In genomic region chr1:232548651-232549050, GRCh38 we compare ENCODE assay signal across 1 cellular context.
TF ChIP-seq lines count a peak whose summit lies in the region.

No MANE protein-coding gene starts in this region.

TF ChIP-seq in WTC11, 78 proteins besides CTCF, POLR2A, EP300 and RAD21:
- TF ChIP-seq KAT7 (CRISPR knock-in tag; IDR thresholded peaks at IDR 0.05; ENCODE audit: borderline replicate concordance) (no peak), PRRX2 (CRISPR knock-in tag; IDR thresholded peaks at IDR 0.05) (no peak), ESRRA (CRISPR knock-in tag; IDR thresholded peaks at IDR 0.05; ENCODE audit: borderline replicate concordance) (no peak), ZNF281 (CRISPR knock-in tag; IDR thresholded peaks at IDR 0.05) (no peak), ZNF232 (CRISPR knock-in tag; IDR thresholded peaks at IDR 0.05) (no peak), HMGXB4 (CRISPR knock-in tag; IDR thresholded peaks at IDR 0.05) (no peak), CBFB (CRISPR knock-in tag; IDR thresholded peaks at IDR 0.05; ENCODE audit: low read depth) (no peak), STAT6 (CRISPR knock-in tag; conservative IDR thresholded peaks at IDR 0.05; ENCODE audit: low read depth) (no peak), USF1 (CRISPR knock-in tag; IDR thresholded peaks at IDR 0.05) (no peak), JUN (CRISPR knock-in tag; IDR thresholded peaks at IDR 0.05) (no peak), EMX1 (CRISPR knock-in tag; IDR thresholded peaks at IDR 0.05) (no peak), ZMAT4 (CRISPR knock-in tag; IDR thresholded peaks at IDR 0.05) (no peak), NFATC4 (CRISPR knock-in tag; IDR thresholded peaks at IDR 0.05) (no peak), ZBTB21 (CRISPR knock-in tag; IDR thresholded peaks at IDR 0.05; ENCODE audit: borderline replicate concordance) (no peak), ETV6 (CRISPR knock-in tag; IDR thresholded peaks at IDR 0.05) (no peak)
